8 cellular contexts compared by ENCODE assay signal in the genomic region with DNA sequence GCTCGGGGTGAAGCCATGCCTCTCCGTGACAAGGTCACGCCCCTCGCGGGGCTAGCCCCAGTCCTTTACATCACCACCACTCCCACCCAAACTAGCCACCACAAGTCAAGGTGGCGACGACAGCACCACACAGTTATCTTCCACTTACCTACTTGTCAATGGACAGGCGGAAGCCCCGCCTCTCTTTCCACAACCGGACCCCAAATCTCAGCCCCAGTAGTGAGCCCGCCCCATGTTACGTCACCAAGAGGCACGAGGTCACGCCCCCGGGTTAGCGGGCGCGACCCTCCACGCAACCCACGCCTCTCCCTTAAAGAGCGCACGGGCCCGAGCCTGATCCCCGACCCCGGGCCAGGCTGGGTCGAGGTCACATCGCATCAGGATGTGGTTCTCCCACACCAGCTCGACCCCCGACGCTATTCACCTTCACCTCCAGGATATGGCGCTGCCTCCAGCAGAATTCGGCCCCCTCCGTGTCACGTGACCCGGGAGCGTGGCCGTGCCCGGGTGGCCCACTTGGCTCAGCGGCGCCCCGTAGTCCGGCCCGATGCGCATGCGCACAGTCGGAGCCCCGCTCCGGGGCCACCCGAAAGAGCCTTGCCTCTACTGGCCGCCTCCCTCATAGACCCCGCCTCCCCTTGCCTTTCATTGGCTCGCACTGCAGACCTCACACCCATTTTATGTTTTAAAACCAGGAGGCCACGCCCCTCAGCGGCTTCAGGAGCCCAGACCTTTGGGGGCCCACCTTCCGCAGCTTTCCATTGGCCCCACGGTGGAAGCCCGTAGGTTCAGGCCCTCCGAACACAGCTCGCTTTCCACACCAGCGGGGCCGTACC. TPM values are rescaled to one million over a fixed set of nuclear protein-coding genes. Genes with fewer than 3 reads are reported as not detected.
A peak's percentile ranks its signal among the peaks of the same experiment; 100 is the strongest.
DNase-seq lines count a peak whose midpoint lies in the region; ATAC-seq and TF ChIP-seq lines count a peak whose summit lies in the region.

No MANE protein-coding gene starts in this region.

- peak; percentile 86 for ATAC-seq in GM19372 (IDR thresholded peaks at IDR 0.05; ENCODE audit: low read depth, unreplicated experiment)
- ATAC-seq in HG03521 (IDR thresholded peaks at IDR 0.05; ENCODE audit: unreplicated experiment): peak; percentile 89

- TF ChIP-seq CTCF in CD14-positive monocyte (IDR thresholded peaks at IDR 0.05): no peak

- H3K4me1 Mint-ChIP-seq in CD14-positive monocyte: peaks cover 11% of the 10 kb centered on the region

- peak overlapping the region; percentile 95 to 100 for H3K4me3 Mint-ChIP-seq in CD14-positive monocyte

- peaks cover 0 to 4% (median 2%) of the 10 kb centered on the region in 3 donors for H3K27me3 Mint-ChIP-seq in CD14-positive monocyte (ENCODE audit: low read depth in 3 of 3)

- peak overlapping the region; percentile 96 to 99 (median 97) for H3K27ac Mint-ChIP-seq in CD14-positive monocyte

- H3K36me3 Mint-ChIP-seq in CD14-positive monocyte: peaks cover 14 to 26% of the 10 kb centered on the region in 2 donors

- intact Hi-C loops in CD14-positive monocyte (cut with micrococcal nuclease): loop anchor here in 1 of 2 donors (10.0 kb wide), 1 partner anchor 249 kb away; the partner anchor contains the start of gene AKAP8

- DNase-seq in CD14-positive monocyte (ENCODE audit: low spot score) (peak; percentile 98), NCI-H69 (lab: John Stamatoyannopoulos, UW) (peak; percentile 99), dedifferentiated amniotic fluid mesenchymal stem cell (ENCODE audit: extremely low spot score) (peak; percentile 97), left kidney (ENCODE audit: low read depth, low spot score) (peak; percentile 100)
- DNase-seq in activated CD4-positive, alpha-beta T cell treated with anti-CD3 and anti-CD28 coated beads, Interleukin-2, amount 50 U/mL, for 1 hour: peak; percentile 95
- peak; percentile 99 for DNase-seq in stimulated activated CD4-positive, alpha-beta T cell treated with anti-CD3 and anti-CD28 coated beads, Interleukin-1b, Interleukin-23, amount 100 ng/mL, for 48 hours

- no peaks in the 10 kb centered on the region for H3K9me3 Mint-ChIP-seq in CD14-positive monocyte

RNA-seq across cellular contexts. Expression of gene SYDE1, which starts 18.2 kb away (rescaled TPM):
- polyA plus RNA-seq in CD14-positive monocyte: not detected

RNA-seq across cellular contexts. Expression of gene OR1I1, which starts 43.4 kb away (rescaled TPM):
- polyA plus RNA-seq in CD14-positive monocyte: not detected

Comparison
In these comparisons a context has a peak if more than half of its experiments do, and no peak if none do; other contexts are left out.
1. Peak in every context shown above with its lines: DNase-seq and ATAC-seq.